Comparison of ENCODE assay signal across 8 cellular contexts in the genomic region with DNA sequence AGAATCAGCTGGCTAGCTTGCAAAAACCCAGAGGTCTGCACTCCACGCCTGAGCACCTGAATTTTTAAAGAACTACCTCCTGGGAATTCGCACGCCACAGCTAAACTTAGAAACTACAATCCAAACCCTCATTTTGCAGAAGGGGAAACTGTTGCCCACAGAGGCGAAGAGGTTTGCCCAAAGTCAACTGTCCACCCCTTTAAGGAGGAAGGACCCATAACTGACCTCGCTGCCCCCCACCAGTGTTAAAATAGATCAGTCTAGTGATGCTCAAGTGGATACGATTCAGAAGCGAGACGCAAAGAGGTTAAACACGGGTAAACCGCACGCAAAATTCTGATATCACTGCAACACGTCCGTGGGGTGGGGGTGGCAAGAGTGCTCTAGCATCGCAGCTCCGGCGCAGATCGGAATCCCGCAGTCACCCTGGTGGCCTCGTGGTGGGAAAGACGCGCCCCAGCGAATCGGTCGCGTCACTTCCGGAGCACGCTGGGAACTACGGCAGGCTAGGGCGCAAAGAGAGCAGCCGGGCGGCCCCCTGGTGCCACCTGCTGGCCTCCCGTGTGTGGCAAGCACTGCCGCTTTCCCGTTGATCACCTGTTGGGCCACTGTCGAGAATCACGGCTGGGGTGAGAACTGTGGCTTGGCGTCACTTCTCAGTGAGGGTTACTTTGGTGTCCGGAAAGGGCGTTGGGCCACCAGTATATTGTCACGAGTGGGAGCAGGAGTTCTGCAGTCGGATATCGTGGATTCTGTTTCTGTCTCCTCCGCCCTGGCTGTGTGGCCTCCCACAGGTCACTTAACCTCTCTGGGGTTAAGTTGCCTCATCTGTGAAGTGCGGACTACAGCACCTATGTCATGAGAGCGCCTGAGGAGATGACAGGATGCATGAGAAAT.
DNase-seq lines count a peak whose midpoint lies in the region; ATAC-seq and TF ChIP-seq lines count a peak whose summit lies in the region.

A gene (minus strand): TSS at position 451 of the 897 bp plus-strand sequence. CDS start 686 bp downstream, outside the sequence.

- H3K4me1 Mint-ChIP-seq in nephron progenitor cell: peaks cover 42% of the 10 kb centered on the region
- peaks cover 54% of the 10 kb centered on the region for H3K4me1 Mint-ChIP-seq in stimulated activated naive CD8-positive, alpha-beta T cell treated with anti-CD3 and anti-CD28 coated beads, Interleukin-15, amount 100 ng/mL, for 72 hours

- no peaks in the 10 kb centered on the region for H3K9me3 ChIP-seq in RWPE2 (ENCODE audit: severe bottlenecking)

- peak within 1 kb of the TSS; percentile 39 for H3K27ac Mint-ChIP-seq in nephron progenitor cell
- H3K27ac Mint-ChIP-seq in stimulated activated naive CD8-positive, alpha-beta T cell treated with anti-CD3 and anti-CD28 coated beads, Interleukin-15, amount 100 ng/mL, for 72 hours: peak within 1 kb of the TSS; percentile 96

- peaks cover 9% of the 10 kb centered on the region for H3K4me1 ChIP-seq in RWPE2 (ENCODE audit: insufficient read depth, poor library complexity, severe bottlenecking)

- H3K9me3 Mint-ChIP-seq in nephron progenitor cell: peaks cover 9% of the 10 kb centered on the region
- no peaks in the 10 kb centered on the region for H3K9me3 Mint-ChIP-seq in stimulated activated naive CD8-positive, alpha-beta T cell treated with anti-CD3 and anti-CD28 coated beads, Interleukin-15, amount 100 ng/mL, for 72 hours

- peaks cover 39% of the 10 kb centered on the region for H3K36me3 Mint-ChIP-seq in nephron progenitor cell (ENCODE audit: low read depth)

- TF ChIP-seq CTCF in RWPE2 (IDR thresholded peaks at IDR 0.05; ENCODE audit: poor library complexity, severe bottlenecking) (peak; percentile 97), fibroblast of pulmonary artery (IDR thresholded peaks at IDR 0.05; ENCODE audit: low read length, missing control alignments) (peak; percentile 94), nephron progenitor cell (IDR thresholded peaks at IDR 0.05) (peak; percentile 98)

- H3K27me3 Mint-ChIP-seq in nephron progenitor cell (ENCODE audit: low read depth, poor library complexity): no peaks in the 10 kb centered on the region
- no peaks in the 10 kb centered on the region for H3K27me3 Mint-ChIP-seq in stimulated activated naive CD8-positive, alpha-beta T cell treated with anti-CD3 and anti-CD28 coated beads, Interleukin-15, amount 100 ng/mL, for 72 hours

- ATAC-seq in RWPE2 (ENCODE audit: low read depth): peak; percentile 62
- ATAC-seq in stimulated activated naive CD8-positive, alpha-beta T cell treated with anti-CD3 and anti-CD28 coated beads, Interleukin-15, amount 100 ng/mL, for 72 hours: peak; percentile 82

- H3K4me3 ChIP-seq in RWPE2 (ENCODE audit: severe bottlenecking) (peak within 1 kb of the TSS; percentile 32), fibroblast of pulmonary artery (replicated peaks; ENCODE audit: low read depth, low read length) (peak within 1 kb of the TSS; percentile 66)

- DNase-seq in ELF-1 (ENCODE audit: low read depth, low spot score) (peak; percentile 97), GOT3 (lab: John Stamatoyannopoulos, UW) (peak; percentile 57), LoVo (ENCODE audit: low spot score) (peak; percentile 99), RWPE2 (ENCODE audit: low spot score) (peak; percentile 86), fibroblast of pulmonary artery (ENCODE audit: low read depth) (peak; percentile 93), nephron progenitor cell (peak; percentile 92)
- peak; percentile 93 for DNase-seq in activated T-helper 9 cell treated with anti-CD3 and anti-CD28 coated beads, Interleukin-2, amount 50 U/mL, for 16 hours (ENCODE audit: low read depth)
- DNase-seq in stimulated activated naive CD8-positive, alpha-beta T cell treated with anti-CD3 and anti-CD28 coated beads, Interleukin-15, amount 100 ng/mL, for 72 hours: peak; percentile 91 to 95

- H3K4me3 Mint-ChIP-seq in nephron progenitor cell: peak within 1 kb of the TSS; percentile 77
- H3K4me3 Mint-ChIP-seq in stimulated activated naive CD8-positive, alpha-beta T cell treated with anti-CD3 and anti-CD28 coated beads, Interleukin-15, amount 100 ng/mL, for 72 hours: peak within 1 kb of the TSS; percentile 91 to 93

- peaks cover 41% of the 10 kb centered on the region for H3K36me3 ChIP-seq in RWPE2 (ENCODE audit: low read depth)

- H3K27me3 ChIP-seq in RWPE2 (ENCODE audit: insufficient read depth, poor library complexity, severe bottlenecking): no peaks in the 10 kb centered on the region

- peak within 1 kb of the TSS; percentile 5 for H3K27ac ChIP-seq in RWPE2 (ENCODE audit: poor library complexity, severe bottlenecking)

Comparison
In these comparisons a context has a peak if more than half of its experiments do, and no peak if none do; other contexts are left out.
1. Peak in every context shown above with its lines: DNase-seq, ATAC-seq, H3K4me3 ChIP-seq and H3K27ac ChIP-seq.